ENCODE assay signal across 1 cellular context in the genomic region with DNA sequence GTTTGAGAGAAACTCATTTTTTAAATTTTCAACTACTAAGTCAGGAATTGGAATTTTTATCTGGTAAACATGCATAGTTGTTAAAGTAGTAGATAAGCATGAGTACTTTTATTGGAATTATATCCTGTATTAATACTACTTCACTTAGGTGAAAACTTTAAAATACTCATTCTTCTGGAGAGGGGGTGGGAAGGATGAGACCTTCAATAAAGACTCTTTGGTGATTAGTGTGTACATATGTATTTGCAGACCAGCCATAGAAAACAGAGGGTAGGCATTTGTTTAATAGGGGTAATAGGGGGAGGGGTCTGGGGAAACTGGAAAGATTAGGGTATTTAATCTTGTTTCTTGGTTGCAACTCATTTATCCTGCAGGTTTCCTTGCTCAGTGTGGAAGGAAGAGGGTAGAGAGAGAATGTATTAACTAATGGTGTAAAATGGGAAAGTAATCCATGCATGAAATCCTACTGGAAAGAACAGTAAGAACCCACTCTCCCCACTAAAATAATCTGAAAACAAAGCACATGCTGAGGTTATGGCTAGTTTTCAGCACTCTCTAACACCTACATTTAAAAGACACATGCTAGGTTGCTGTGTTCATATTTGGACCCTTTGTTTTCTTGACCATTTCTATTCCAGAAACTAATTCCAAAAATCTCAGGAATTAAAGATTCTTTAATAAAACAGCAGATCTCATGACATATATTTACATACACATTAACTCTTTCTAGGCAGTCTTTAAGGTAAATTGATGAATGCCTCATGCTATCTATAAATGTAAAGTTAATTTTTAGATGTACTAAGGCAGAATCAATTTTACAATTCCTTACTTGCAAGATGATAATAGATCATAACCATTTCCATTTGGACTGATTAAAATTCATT.
TF ChIP-seq lines count a peak whose summit lies in the region.

No MANE protein-coding gene starts in this region.

TF ChIP-seq in GM12878, 131 proteins besides CTCF, POLR2A, EP300 and RAD21 (continued from another document):
- TF ChIP-seq, protein P1, sequence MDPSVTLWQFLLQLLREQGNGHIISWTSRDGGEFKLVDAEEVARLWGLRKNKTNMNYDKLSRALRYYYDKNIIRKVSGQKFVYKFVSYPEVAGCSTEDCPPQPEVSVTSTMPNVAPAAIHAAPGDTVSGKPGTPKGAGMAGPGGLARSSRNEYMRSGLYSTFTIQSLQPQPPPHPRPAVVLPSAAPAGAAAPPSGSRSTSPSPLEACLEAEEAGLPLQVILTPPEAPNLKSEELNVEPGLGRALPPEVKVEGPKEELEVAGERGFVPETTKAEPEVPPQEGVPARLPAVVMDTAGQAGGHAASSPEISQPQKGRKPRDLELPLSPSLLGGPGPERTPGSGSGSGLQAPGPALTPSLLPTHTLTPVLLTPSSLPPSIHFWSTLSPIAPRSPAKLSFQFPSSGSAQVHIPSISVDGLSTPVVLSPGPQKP (IDR thresholded peaks at IDR 0.05; ENCODE audit: low read depth, low read length) = no peak
- TF ChIP-seq POU2F2 (IDR thresholded peaks at IDR 0.05; ENCODE audit: borderline replicate concordance, low read depth, low read length) (no peak), JUND (IDR thresholded peaks at IDR 0.05; ENCODE audit: low read depth, low read length) (no peak), CREB1 (IDR thresholded peaks at IDR 0.05; ENCODE audit: low read depth) (no peak), IKZF1 (conservative IDR thresholded peaks at IDR 0.05) (no peak), SMC3 (IDR thresholded peaks at IDR 0.05; ENCODE audit: borderline replicate concordance, low read length) (no peak), RBBP5 (conservative IDR thresholded peaks at IDR 0.05) (no peak), EZH2 (IDR thresholded peaks at IDR 0.05; ENCODE audit: borderline replicate concordance, control insufficient read depth, low read depth, low read length) (no peak), GABPA (IDR thresholded peaks at IDR 0.05; ENCODE audit: low read depth) (no peak), SUPT20H (IDR thresholded peaks at IDR 0.05; ENCODE audit: borderline replicate concordance, control insufficient read depth, low read depth, low read length) (no peak), ZSCAN29 (IDR thresholded peaks at IDR 0.05) (no peak), ZNF24 (IDR thresholded peaks at IDR 0.05) (no peak)
- TF ChIP-seq, protein P2, sequence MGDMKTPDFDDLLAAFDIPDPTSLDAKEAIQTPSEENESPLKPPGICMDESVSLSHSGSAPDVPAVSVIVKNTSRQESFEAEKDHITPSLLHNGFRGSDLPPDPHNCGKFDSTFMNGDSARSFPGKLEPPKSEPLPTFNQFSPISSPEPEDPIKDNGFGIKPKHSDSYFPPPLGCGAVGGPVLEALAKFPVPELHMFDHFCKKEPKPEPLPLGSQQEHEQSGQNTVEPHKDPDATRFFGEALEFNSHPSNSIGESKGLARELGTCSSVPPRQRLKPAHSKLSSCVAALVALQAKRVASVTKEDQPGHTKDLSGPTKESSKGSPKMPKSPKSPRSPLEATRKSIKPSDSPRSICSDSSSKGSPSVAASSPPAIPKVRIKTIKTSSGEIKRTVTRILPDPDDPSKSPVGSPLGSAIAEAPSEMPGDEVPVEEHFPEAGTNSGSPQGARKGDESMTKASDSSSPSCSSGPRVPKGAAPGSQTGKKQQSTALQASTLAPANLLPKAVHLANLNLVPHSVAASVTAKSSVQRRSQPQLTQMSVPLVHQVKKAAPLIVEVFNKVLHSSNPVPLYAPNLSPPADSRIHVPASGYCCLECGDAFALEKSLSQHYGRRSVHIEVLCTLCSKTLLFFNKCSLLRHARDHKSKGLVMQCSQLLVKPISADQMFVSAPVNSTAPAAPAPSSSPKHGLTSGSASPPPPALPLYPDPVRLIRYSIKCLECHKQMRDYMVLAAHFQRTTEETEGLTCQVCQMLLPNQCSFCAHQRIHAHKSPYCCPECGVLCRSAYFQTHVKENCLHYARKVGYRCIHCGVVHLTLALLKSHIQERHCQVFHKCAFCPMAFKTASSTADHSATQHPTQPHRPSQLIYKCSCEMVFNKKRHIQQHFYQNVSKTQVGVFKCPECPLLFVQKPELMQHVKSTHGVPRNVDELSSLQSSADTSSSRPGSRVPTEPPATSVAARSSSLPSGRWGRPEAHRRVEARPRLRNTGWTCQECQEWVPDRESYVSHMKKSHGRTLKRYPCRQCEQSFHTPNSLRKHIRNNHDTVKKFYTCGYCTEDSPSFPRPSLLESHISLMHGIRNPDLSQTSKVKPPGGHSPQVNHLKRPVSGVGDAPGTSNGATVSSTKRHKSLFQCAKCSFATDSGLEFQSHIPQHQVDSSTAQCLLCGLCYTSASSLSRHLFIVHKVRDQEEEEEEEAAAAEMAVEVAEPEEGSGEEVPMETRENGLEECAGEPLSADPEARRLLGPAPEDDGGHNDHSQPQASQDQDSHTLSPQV (IDR thresholded peaks at IDR 0.05) = no peak
- TF ChIP-seq, protein P3, sequence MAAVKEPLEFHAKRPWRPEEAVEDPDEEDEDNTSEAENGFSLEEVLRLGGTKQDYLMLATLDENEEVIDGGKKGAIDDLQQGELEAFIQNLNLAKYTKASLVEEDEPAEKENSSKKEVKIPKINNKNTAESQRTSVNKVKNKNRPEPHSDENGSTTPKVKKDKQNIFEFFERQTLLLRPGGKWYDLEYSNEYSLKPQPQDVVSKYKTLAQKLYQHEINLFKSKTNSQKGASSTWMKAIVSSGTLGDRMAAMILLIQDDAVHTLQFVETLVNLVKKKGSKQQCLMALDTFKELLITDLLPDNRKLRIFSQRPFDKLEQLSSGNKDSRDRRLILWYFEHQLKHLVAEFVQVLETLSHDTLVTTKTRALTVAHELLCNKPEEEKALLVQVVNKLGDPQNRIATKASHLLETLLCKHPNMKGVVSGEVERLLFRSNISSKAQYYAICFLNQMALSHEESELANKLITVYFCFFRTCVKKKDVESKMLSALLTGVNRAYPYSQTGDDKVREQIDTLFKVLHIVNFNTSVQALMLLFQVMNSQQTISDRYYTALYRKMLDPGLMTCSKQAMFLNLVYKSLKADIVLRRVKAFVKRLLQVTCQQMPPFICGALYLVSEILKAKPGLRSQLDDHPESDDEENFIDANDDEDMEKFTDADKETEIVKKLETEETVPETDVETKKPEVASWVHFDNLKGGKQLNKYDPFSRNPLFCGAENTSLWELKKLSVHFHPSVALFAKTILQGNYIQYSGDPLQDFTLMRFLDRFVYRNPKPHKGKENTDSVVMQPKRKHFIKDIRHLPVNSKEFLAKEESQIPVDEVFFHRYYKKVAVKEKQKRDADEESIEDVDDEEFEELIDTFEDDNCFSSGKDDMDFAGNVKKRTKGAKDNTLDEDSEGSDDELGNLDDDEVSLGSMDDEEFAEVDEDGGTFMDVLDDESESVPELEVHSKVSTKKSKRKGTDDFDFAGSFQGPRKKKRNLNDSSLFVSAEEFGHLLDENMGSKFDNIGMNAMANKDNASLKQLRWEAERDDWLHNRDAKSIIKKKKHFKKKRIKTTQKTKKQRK (IDR thresholded peaks at IDR 0.05; ENCODE audit: low read depth, low read length) = no peak
